ENCODE assay signal across 1 cellular context in the genomic region with DNA sequence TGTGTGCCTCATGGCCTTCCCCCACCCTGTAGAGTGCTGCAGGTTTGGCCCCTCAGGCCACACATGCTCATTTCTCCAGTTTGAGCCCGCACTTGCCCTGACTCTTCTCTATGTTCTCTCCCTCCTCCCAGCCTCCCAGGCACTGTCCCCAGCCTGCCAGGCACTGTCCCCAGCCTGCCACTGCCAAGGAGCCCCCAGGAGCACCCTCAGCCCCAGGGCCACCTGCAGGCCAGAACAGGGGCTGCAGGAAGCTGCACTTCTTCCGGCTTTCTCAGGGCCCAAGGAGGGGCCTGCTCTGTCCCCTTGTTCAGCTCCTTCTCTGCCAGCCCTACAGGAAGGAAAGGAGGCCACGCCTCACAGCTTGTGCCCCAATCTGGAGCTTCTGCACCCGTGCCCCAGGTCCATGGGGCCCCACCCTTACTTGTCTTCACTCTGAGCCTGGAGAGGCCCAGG.
A peak's percentile ranks its signal among the peaks of the same experiment; 100 is the strongest.
TF ChIP-seq lines count a peak whose summit lies in the region.

No MANE protein-coding gene starts in this region.

TF ChIP-seq in HepG2, 621 proteins besides CTCF, POLR2A, EP300 and RAD21:
- TF ChIP-seq ELF1 (CRISPR knock-in tag; IDR thresholded peaks at IDR 0.05) = 0 out of 2 replicates have a peak, but pooled peaks have one; percentile 23
- TF ChIP-seq, protein P1, sequence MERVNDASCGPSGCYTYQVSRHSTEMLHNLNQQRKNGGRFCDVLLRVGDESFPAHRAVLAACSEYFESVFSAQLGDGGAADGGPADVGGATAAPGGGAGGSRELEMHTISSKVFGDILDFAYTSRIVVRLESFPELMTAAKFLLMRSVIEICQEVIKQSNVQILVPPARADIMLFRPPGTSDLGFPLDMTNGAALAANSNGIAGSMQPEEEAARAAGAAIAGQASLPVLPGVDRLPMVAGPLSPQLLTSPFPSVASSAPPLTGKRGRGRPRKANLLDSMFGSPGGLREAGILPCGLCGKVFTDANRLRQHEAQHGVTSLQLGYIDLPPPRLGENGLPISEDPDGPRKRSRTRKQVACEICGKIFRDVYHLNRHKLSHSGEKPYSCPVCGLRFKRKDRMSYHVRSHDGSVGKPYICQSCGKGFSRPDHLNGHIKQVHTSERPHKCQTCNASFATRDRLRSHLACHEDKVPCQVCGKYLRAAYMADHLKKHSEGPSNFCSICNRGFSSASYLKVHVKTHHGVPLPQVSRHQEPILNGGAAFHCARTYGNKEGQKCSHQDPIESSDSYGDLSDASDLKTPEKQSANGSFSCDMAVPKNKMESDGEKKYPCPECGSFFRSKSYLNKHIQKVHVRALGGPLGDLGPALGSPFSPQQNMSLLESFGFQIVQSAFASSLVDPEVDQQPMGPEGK (CRISPR knock-in tag; IDR thresholded peaks at IDR 0.05) = 0 out of 2 replicates have a peak, but pooled peaks have one; percentile 50
- no peak for TF ChIP-seq ZNF839 (CRISPR knock-in tag; IDR thresholded peaks at IDR 0.05; ENCODE audit: borderline replicate concordance)
- 0 out of 2 replicates have a peak, but pooled peaks have one; percentile 5 for TF ChIP-seq HCFC1 (IDR thresholded peaks at IDR 0.05; ENCODE audit: low read depth, low read length)
- no peak for TF ChIP-seq ZNF329 (CRISPR knock-in tag; IDR thresholded peaks at IDR 0.05; ENCODE audit: low read depth)
- peak; percentile 38; the same call in 1 of the 2 replicates for TF ChIP-seq STAG1 (CRISPR knock-in tag; IDR thresholded peaks at IDR 0.05)
- peak; percentile 41; the same call in 1 of the 2 replicates for TF ChIP-seq NFKB2 (CRISPR knock-in tag; IDR thresholded peaks at IDR 0.05; ENCODE audit: borderline replicate concordance)
- TF ChIP-seq WIZ (CRISPR knock-in tag; IDR thresholded peaks at IDR 0.05) = no peak
- peak; percentile 54; the same call in 1 of the 2 replicates for TF ChIP-seq MAZ (IDR thresholded peaks at IDR 0.05; ENCODE audit: borderline replicate concordance, low read depth, low read length)
- no peak for TF ChIP-seq MAZ (CRISPR knock-in tag; IDR thresholded peaks at IDR 0.05; ENCODE audit: low read depth)
